8 cellular contexts compared by ENCODE assay signal in genomic region chr17:27245230-27245696, GRCh38. TPM values are rescaled to one million over a fixed set of nuclear protein-coding genes. Genes with fewer than 3 reads are reported as not detected.
DNase-seq lines count a peak whose midpoint lies in the region; ATAC-seq and TF ChIP-seq lines count a peak whose summit lies in the region.

No MANE protein-coding gene starts in this region.

- H3K4me2 ChIP-seq in neuronal stem cell (ENCODE audit: insufficient read depth, low read length, poor library complexity, severe bottlenecking), result no peak overlapping the region

- H3K4me1 ChIP-seq in neuronal stem cell (ENCODE audit: control insufficient read depth in 2 of 2, insufficient read depth in 1 of 2, low read depth in 1 of 2, low read length in 2 of 2) (peaks cover 0 to 6% of the 10 kb centered on the region in 2 donors), thoracic aorta (ENCODE audit: control insufficient read depth in 1 of 2, low read depth in 2 of 2) (peaks cover 16 to 53% of the 10 kb centered on the region in 2 donors)

- no peak overlapping the region for H3K14ac ChIP-seq in neuronal stem cell (ENCODE audit: low read length)

- H3K36me3 ChIP-seq in neuronal stem cell (replicated peaks in 1 of 2; ENCODE audit: control insufficient read depth in 2 of 2, insufficient read depth in 2 of 2, low read length in 2 of 2) (no peaks in the 10 kb centered on the region), thoracic aorta (no peaks in the 10 kb centered on the region)

- H3K79me1 ChIP-seq in neuronal stem cell (ENCODE audit: low read depth, low read length), result no peaks in the 10 kb centered on the region

- no peaks in the 10 kb centered on the region for H3K9me3 ChIP-seq in neuronal stem cell (replicated peaks in 1 of 2; ENCODE audit: control insufficient read depth in 2 of 2, insufficient read depth in 1 of 2, low read depth in 1 of 2, low read length in 2 of 2)
- H3K9me3 ChIP-seq in thoracic aorta, result no peaks in the 10 kb centered on the region

- H4K8ac ChIP-seq in neuronal stem cell (ENCODE audit: low read depth, low read length), result no peak overlapping the region

- H3K27ac ChIP-seq in neuronal stem cell (replicated peaks; ENCODE audit: low read length) (no peak overlapping the region), thoracic aorta (peak overlapping the region; percentile 86 to 91)

- no peak overlapping the region for H2BK5ac ChIP-seq in neuronal stem cell (ENCODE audit: low read length)

- H2AK5ac ChIP-seq in neuronal stem cell (ENCODE audit: low read depth, low read length), result no peak overlapping the region

- H3K27me3 ChIP-seq in neuronal stem cell (ENCODE audit: control insufficient read depth in 3 of 3, insufficient read depth in 3 of 3, low read depth in 1 of 3, low read length in 3 of 3) (peaks cover 0 to 17% (median 0%) of the 10 kb centered on the region in 3 experiments), thoracic aorta (replicated peaks; ENCODE audit: insufficient read depth) (no peaks in the 10 kb centered on the region)

- H3K18ac ChIP-seq in neuronal stem cell (ENCODE audit: low read length), result no peak overlapping the region

- DNase-seq in DMS 273 treated with DMSO at 0.1 percent for 48 hours (lab: John Stamatoyannopoulos, UW) (peak; percentile 72), GM20000 (ENCODE audit: low spot score) (peak; percentile 76), NOMO-1 treated with dmso at 0.1 percent for 144 hours (lab: John Stamatoyannopoulos, UW; ENCODE audit: unreplicated experiment) (peak; percentile 89), fibroblast of villous mesenchyme (ENCODE audit: low read depth) (peak; percentile 96), neuronal stem cell (ENCODE audit: low spot score) (peak; percentile 32), thoracic aorta (ENCODE audit: low spot score) (peak; percentile 58)
- peak; percentile 43 to 62 for DNase-seq in activated T-cell treated with anti-CD3 and anti-CD28 coated beads, Interleukin-2, amount 50 U/mL, for 48 hours

- H3K9ac ChIP-seq in neuronal stem cell (ENCODE audit: low read depth, low read length, poor library complexity), result no peak overlapping the region

- WGBS in neuronal stem cell (ENCODE audit: extremely low coverage in 2 of 2, insufficient read length in 2 of 2, insufficient replicate concordance in 1 of 2), 2 donors, result no CpG with 5 or more reads among the region's 7 CpGs

- no peak overlapping the region for H4K91ac ChIP-seq in neuronal stem cell (ENCODE audit: low read depth, low read length, poor library complexity)

- peak overlapping the region; percentile 29 for H3K4me3 ChIP-seq in fibroblast of villous mesenchyme (ENCODE audit: low read depth, low read length)
- H3K4me3 ChIP-seq in neuronal stem cell (ENCODE audit: low read length in 2 of 2), result no peak overlapping the region
- H3K4me3 ChIP-seq in thoracic aorta, result peak overlapping the region; percentile 46

- H3K23ac ChIP-seq in neuronal stem cell (ENCODE audit: low read depth, low read length, poor library complexity), result no peak overlapping the region

- no peak overlapping the region for H2BK120ac ChIP-seq in neuronal stem cell (ENCODE audit: low read depth, low read length)

- no peak overlapping the region for H2BK12ac ChIP-seq in neuronal stem cell (ENCODE audit: low read length)

- H3K4ac ChIP-seq in neuronal stem cell (ENCODE audit: low read length), result no peak overlapping the region

- TF ChIP-seq CTCF in GM20000 (IDR thresholded peaks at IDR 0.05; ENCODE audit: extremely low read depth, missing control alignments), result peak; percentile 70
- peak; percentile 68 for TF ChIP-seq CTCF in fibroblast of villous mesenchyme (IDR thresholded peaks at IDR 0.05; ENCODE audit: insufficient read depth, low read depth, low read length)
- TF ChIP-seq CTCF in thoracic aorta (IDR thresholded peaks at IDR 0.05), result peak; percentile 28

- ATAC-seq in HG03575 (IDR thresholded peaks at IDR 0.05; ENCODE audit: extremely low read depth, insufficient number of reproducible peaks, low FRiP score, unreplicated experiment), result peak; percentile 63
- peak; percentile 85 for ATAC-seq in thoracic aorta (ENCODE audit: insufficient number of reproducible peaks, low FRiP score, low read depth)

- no peak overlapping the region for H2BK15ac ChIP-seq in neuronal stem cell (ENCODE audit: low read length)

- H2AFZ ChIP-seq in neuronal stem cell (ENCODE audit: low read length), result peak overlapping the region; percentile 31

RNA-seq across cellular contexts. Expression of gene WSB1, which starts 48.7 kb away (rescaled TPM):
- total RNA-seq in fibroblast of villous mesenchyme, result 135 and 208 TPM in 2 replicates
- polyA plus RNA-seq in neuronal stem cell (2013, experiment 1 of 2), result 142 TPM
- 142 TPM for polyA plus RNA-seq in neuronal stem cell (2013, experiment 2 of 2)
- 100 to 1,000 TPM; 214 to 284 TPM for total RNA-seq in thoracic aorta

Comparison
In these comparisons a context has a peak if more than half of its experiments do, and no peak if none do; other contexts are left out.
1. DNase-seq: peak in every context shown above with its lines; median percentile 96 in fibroblast of villous mesenchyme; 89 in NOMO-1 treated with dmso at 0.1 percent for 144 hours; 76 in GM20000; 72 in DMS 273 treated with DMSO at 0.1 percent for 48 hours; 58 in thoracic aorta; 52 in activated T-cell treated with anti-CD3 and anti-CD28 coated beads, Interleukin-2, amount 50 U/mL, for 48 hours; 32 in neuronal stem cell.
2. H3K4me3 ChIP-seq: peak in fibroblast of villous mesenchyme (single experiment) and thoracic aorta (single experiment); none in neuronal stem cell (0 of 2).
3. Peak in every context shown above with its lines, with median percentiles within 50 percentile points of each other: CTCF ChIP-seq.